ENCODE assay signal across 8 cellular contexts in the genomic region with DNA sequence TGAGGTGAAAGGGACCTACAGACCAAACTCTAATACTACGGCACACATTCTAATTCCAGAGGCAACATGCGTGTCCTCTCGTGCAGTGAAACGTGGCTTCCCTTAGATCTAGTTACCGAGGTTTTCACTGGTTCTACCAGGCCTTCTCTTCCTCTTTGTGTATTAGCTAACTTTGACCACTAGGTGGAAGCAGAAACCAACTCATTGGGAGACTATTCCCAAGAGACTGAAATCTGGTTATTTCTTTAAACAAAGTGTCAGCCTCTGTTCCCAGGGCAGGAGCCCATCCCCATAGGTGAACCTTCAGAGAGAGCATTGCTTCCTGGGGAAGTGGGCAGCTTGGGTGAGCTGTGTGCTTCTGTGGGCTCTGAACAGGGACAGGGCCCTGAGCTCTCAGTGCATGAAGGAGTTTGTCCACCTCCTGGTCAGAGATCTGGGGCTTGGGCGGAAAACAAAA.
DNase-seq lines count a peak whose midpoint lies in the region; ATAC-seq, FAIRE-seq and TF ChIP-seq lines count a peak whose summit lies in the region.

No MANE protein-coding gene starts in this region.

- ATAC-seq in HG03432 (IDR thresholded peaks at IDR 0.05; ENCODE audit: unreplicated experiment): no peak
- no peak for ATAC-seq in GM19397 (IDR thresholded peaks at IDR 0.05; ENCODE audit: unreplicated experiment)

- DNase-seq in EH (ENCODE audit: low read depth) (peak; percentile 67), H54 (ENCODE audit: insufficient read length, low spot score) (peak; percentile 60), NCI-H2081 (lab: John Stamatoyannopoulos, UW) (peak; percentile 36 to 41), UCSD-AML1 (lab: John Stamatoyannopoulos, UW; ENCODE audit: unreplicated experiment) (peak; percentile 25), fibroblast of peridontal ligament (ENCODE audit: extremely low read depth) (peak; percentile 54)

- TF ChIP-seq CTCF in nephron (IDR thresholded peaks at IDR 0.05; ENCODE audit: unreplicated experiment in 3 of 3): peak; percentile 81 to 86 (median 83)

- FAIRE-seq in H54 (lab: Jason Lieb, UNC): peak; percentile 75

- peaks cover 3% of the 10 kb centered on the region for H3K27me3 Mint-ChIP-seq in nephron (ENCODE audit: low read depth)

- no peaks in the 10 kb centered on the region for H3K36me3 Mint-ChIP-seq in nephron (ENCODE audit: low read depth)

- peaks cover 19% of the 10 kb centered on the region for H3K4me1 Mint-ChIP-seq in nephron

- H3K4me3 Mint-ChIP-seq in nephron: no peak overlapping the region

- no peaks in the 10 kb centered on the region for H3K9me3 Mint-ChIP-seq in nephron

- TF ChIP-seq POLR2A in H54 (IDR thresholded peaks at IDR 0.05; ENCODE audit: low read depth, low read length): no peak

- peak overlapping the region in 2 of 3 experiments; percentile 18 to 63 for H3K27ac Mint-ChIP-seq in nephron
